ENCODE assay signal across 8 cellular contexts in genomic region chr11:6681949-6682348, GRCh38. TPM values are rescaled to one million over a fixed set of nuclear protein-coding genes. Genes with fewer than 3 reads are reported as not detected.
DNase-seq lines count a peak whose midpoint lies in the region; ATAC-seq and TF ChIP-seq lines count a peak whose summit lies in the region.

No MANE protein-coding gene starts in this region.

- DNase-seq in DMS 273 (lab: John Stamatoyannopoulos, UW; ENCODE audit: unreplicated experiment) = peak; percentile 15
- no peak for DNase-seq in DMS 273 treated with DMSO at 0.1 percent for 48 hours (lab: John Stamatoyannopoulos, UW)
- DNase-seq in T-helper 17 cell = no peak
- DNase-seq in glutamatergic neuron = no peak
- DNase-seq in iPS-NIHi7 (ENCODE audit: extremely low spot score) = no peak
- DNase-seq in superior temporal gyrus (ENCODE audit: extremely low spot score) = no peak
- no peak for DNase-seq in NCI-H2227 (lab: John Stamatoyannopoulos, UW; ENCODE audit: unreplicated experiment)

- TF ChIP-seq CTCF in glutamatergic neuron (IDR thresholded peaks at IDR 0.05; ENCODE audit: partially characterized antibody, unreplicated experiment) = no peak

- H3K27ac Mint-ChIP-seq in T-helper 17 cell (peak overlapping the region; percentile 98), glutamatergic neuron (ENCODE audit: unreplicated experiment) (peak overlapping the region; percentile 96)
- H3K27ac Mint-ChIP-seq in stimulated activated memory B cell treated with anti-CD40 and anti-IgM and Interleukin-4, amounts not matched to agents 10 μg/mL and 1 μg/mL and 100 μg/mL, for 72 hours = no peak overlapping the region

- no peaks in the 10 kb centered on the region for H3K9me3 ChIP-seq in T-helper 17 cell (ENCODE audit: control insufficient read depth, low read length, poor library complexity, severe bottlenecking)

- no peak for ATAC-seq in T-helper 17 cell
- no peak for ATAC-seq in stimulated activated memory B cell treated with anti-CD40 and anti-IgM and Interleukin-4, amounts not matched to agents 10 μg/mL and 1 μg/mL and 100 μg/mL, for 72 hours

- H3K4me3 Mint-ChIP-seq in T-helper 17 cell (peak overlapping the region; percentile 98), glutamatergic neuron (ENCODE audit: unreplicated experiment) (peak overlapping the region; percentile 99)
- peak overlapping the region; percentile 99 for H3K4me3 Mint-ChIP-seq in stimulated activated memory B cell treated with anti-CD40 and anti-IgM and Interleukin-4, amounts not matched to agents 10 μg/mL and 1 μg/mL and 100 μg/mL, for 72 hours

- H3K27me3 Mint-ChIP-seq in T-helper 17 cell (no peaks in the 10 kb centered on the region), glutamatergic neuron (ENCODE audit: unreplicated experiment) (peaks cover 2% of the 10 kb centered on the region)
- H3K27me3 Mint-ChIP-seq in stimulated activated memory B cell treated with anti-CD40 and anti-IgM and Interleukin-4, amounts not matched to agents 10 μg/mL and 1 μg/mL and 100 μg/mL, for 72 hours = no peaks in the 10 kb centered on the region

- peaks cover 5% of the 10 kb centered on the region for H3K36me3 Mint-ChIP-seq in T-helper 17 cell (ENCODE audit: low read depth)
- H3K36me3 Mint-ChIP-seq in glutamatergic neuron (ENCODE audit: unreplicated experiment) = no peaks in the 10 kb centered on the region
- peaks cover 11% of the 10 kb centered on the region for H3K36me3 Mint-ChIP-seq in stimulated activated memory B cell treated with anti-CD40 and anti-IgM and Interleukin-4, amounts not matched to agents 10 μg/mL and 1 μg/mL and 100 μg/mL, for 72 hours

- peaks cover 31% of the 10 kb centered on the region for H3K4me1 Mint-ChIP-seq in T-helper 17 cell
- peaks cover 2% of the 10 kb centered on the region for H3K4me1 Mint-ChIP-seq in glutamatergic neuron (ENCODE audit: low read depth, unreplicated experiment)
- H3K4me1 Mint-ChIP-seq in stimulated activated memory B cell treated with anti-CD40 and anti-IgM and Interleukin-4, amounts not matched to agents 10 μg/mL and 1 μg/mL and 100 μg/mL, for 72 hours = peaks cover 43% of the 10 kb centered on the region

- H3K9me3 Mint-ChIP-seq in glutamatergic neuron (ENCODE audit: unreplicated experiment) = peaks cover 3% of the 10 kb centered on the region
- H3K9me3 Mint-ChIP-seq in stimulated activated memory B cell treated with anti-CD40 and anti-IgM and Interleukin-4, amounts not matched to agents 10 μg/mL and 1 μg/mL and 100 μg/mL, for 72 hours = no peaks in the 10 kb centered on the region

RNA-seq across cellular contexts. Expression of gene MRPL17, which starts 1.2 kb away (rescaled TPM):
- 10 to 100 TPM; 10.9 TPM for total RNA-seq in T-helper 17 cell
- total RNA-seq in glutamatergic neuron (ENCODE audit: unreplicated experiment) = 23.3 TPM

RNA-seq across cellular contexts. Expression of gene DCHS1, which starts 26.3 kb away (rescaled TPM):
- total RNA-seq in T-helper 17 cell (1 to 10 TPM; 1.8 to 8.0 TPM), glutamatergic neuron (ENCODE audit: unreplicated experiment) (91.5 TPM)

Comparison
In these comparisons a context has a peak if more than half of its experiments do, and no peak if none do; other contexts are left out.
1. RNA of gene DCHS1, which starts 26.3 kb away (total RNA-seq): 91.5 TPM in glutamatergic neuron (single experiment); 1.8 to 8.0 TPM in T-helper 17 cell; every median in the first group is over 10 times any median in the second.
2. Peak in every context shown above with its lines, with median percentiles within 50 percentile points of each other: H3K4me3 Mint-ChIP-seq.